Comparison of ENCODE assay signal across 1 cellular context in the genomic region with DNA sequence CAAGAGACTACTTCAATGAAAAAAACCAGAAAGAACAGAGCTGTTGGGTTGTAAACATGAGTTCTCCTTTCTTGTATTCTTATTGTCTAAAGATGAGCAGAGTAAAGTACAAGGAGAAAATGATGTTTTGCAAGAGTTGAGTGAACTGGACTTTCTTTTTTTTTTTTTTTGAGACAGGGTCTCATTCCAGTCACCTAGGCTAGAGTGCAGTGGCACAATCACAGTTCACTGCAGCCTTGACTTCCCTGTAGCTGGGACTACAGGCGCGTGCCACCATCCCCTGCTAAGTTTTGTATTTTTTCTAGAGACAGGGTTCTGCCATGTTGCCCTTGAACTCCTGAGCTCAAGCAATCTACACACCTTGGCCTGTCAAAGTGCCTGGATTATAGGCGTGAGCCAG.
TF ChIP-seq lines count a peak whose summit lies in the region.

No MANE protein-coding gene starts in this region.

TF ChIP-seq in HepG2, 621 proteins besides CTCF, POLR2A, EP300 and RAD21 (continued from another document):
- TF ChIP-seq, protein P1, sequence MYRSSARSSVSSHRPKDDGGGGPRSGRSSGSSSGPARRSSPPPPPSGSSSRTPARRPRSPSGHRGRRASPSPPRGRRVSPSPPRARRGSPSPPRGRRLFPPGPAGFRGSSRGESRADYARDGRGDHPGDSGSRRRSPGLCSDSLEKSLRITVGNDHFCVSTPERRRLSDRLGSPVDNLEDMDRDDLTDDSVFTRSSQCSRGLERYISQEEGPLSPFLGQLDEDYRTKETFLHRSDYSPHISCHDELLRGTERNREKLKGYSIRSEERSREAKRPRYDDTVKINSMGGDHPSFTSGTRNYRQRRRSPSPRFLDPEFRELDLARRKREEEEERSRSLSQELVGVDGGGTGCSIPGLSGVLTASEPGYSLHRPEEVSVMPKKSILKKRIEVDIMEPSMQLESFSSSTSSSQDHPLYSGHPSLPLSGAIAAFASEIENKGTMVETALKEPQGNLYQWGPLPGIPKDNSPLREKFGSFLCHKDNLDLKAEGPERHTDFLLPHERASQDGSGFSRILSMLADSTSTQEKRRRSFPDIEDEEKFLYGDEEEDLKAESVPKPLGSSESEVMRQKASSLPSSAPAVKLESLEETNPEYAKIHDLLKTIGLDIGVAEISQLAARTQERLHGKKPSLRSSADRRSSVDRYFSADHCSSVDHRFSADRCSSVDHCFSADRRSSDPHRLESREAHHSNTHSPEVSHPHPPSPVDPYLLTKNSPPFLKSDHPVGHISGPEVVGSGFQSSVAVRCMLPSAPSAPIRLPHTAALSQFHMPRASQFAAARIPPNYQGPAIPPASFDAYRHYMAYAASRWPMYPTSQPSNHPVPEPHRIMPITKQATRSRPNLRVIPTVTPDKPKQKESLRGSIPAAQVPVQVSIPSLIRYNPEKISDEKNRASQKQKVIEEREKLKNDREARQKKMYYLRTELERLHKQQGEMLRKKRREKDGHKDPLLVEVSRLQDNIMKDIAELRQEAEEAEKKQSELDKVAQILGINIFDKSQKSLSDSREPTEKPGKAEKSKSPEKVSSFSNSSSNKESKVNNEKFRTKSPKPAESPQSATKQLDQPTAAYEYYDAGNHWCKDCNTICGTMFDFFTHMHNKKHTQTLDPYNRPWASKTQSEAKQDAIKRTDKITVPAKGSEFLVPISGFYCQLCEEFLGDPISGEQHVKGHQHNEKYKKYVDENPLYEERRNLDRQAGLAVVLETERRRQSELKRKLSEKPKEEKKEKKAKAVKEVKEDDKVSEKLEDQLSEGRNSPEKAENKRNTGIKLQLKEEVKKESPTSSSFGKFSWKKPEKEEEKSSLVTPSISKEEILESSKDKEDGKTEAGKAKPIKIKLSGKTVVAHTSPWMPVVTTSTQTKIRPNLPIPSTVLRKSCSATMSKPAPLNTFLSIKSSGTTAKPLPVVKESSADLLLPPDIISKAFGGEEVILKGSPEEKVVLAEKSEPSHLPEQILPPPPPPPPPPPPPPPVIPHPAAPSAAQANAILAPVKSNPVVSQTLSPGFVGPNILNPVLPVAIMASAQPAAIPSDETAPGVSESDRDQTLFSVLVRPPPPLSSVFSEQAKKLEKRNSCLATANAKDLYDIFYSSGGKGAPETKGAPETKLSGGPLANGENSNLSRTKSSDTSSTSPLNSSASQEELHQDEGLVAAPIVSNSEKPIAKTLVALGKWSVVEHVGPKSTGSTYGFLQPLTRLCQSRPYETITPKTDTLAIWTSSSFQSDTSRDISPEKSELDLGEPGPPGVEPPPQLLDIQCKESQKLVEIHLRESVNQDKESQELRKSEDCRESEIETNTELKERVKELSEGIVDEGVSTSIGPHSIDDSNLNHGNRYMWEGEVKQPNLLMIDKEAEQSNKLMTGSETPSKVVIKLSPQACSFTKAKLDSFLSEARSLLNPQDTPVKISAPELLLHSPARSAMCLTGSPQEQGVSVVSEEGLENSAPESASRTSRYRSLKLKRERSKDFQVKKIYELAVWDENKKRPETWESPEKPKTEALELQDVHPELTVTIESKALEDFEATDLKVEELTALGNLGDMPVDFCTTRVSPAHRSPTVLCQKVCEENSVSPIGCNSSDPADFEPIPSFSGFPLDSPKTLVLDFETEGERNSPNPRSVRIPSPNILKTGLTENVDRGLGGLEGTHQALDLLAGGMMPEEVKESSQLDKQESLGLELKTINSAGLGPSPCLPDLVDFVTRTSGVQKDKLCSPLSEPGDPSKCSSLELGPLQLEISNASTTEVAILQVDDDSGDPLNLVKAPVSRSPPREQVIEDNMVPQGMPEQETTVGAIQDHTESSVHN (CRISPR knock-in tag; IDR thresholded peaks at IDR 0.05) = no peak
- TF ChIP-seq MEIS1 (CRISPR knock-in tag; IDR thresholded peaks at IDR 0.05; ENCODE audit: borderline replicate concordance) (no peak), PRPF4 (IDR thresholded peaks at IDR 0.05; ENCODE audit: low read depth, low read length, poor library complexity, severe bottlenecking) (no peak), GATAD2A (CRISPR knock-in tag; IDR thresholded peaks at IDR 0.05) (0 out of 2 replicates have a peak, but pooled peaks have one; percentile 23), SOX6 (IDR thresholded peaks at IDR 0.05) (no peak), SOX6 (CRISPR knock-in tag; IDR thresholded peaks at IDR 0.05) (peak; percentile 48), LBX2 (CRISPR knock-in tag; IDR thresholded peaks at IDR 0.05; ENCODE audit: borderline replicate concordance) (no peak)
- TF ChIP-seq, protein P2, sequence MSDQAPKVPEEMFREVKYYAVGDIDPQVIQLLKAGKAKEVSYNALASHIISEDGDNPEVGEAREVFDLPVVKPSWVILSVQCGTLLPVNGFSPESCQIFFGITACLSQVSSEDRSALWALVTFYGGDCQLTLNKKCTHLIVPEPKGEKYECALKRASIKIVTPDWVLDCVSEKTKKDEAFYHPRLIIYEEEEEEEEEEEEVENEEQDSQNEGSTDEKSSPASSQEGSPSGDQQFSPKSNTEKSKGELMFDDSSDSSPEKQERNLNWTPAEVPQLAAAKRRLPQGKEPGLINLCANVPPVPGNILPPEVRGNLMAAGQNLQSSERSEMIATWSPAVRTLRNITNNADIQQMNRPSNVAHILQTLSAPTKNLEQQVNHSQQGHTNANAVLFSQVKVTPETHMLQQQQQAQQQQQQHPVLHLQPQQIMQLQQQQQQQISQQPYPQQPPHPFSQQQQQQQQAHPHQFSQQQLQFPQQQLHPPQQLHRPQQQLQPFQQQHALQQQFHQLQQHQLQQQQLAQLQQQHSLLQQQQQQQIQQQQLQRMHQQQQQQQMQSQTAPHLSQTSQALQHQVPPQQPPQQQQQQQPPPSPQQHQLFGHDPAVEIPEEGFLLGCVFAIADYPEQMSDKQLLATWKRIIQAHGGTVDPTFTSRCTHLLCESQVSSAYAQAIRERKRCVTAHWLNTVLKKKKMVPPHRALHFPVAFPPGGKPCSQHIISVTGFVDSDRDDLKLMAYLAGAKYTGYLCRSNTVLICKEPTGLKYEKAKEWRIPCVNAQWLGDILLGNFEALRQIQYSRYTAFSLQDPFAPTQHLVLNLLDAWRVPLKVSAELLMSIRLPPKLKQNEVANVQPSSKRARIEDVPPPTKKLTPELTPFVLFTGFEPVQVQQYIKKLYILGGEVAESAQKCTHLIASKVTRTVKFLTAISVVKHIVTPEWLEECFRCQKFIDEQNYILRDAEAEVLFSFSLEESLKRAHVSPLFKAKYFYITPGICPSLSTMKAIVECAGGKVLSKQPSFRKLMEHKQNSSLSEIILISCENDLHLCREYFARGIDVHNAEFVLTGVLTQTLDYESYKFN (CRISPR knock-in tag; conservative IDR thresholded peaks at IDR 0.05) = 0 out of 2 replicates have a peak, but pooled peaks have one; percentile 24
TF ChIP-seq in HepG2: peak in this region for 4.
